14 cellular contexts compared by ENCODE assay signal in genomic region chr6:84093405-84094049, GRCh38. TPM values are rescaled to one million over a fixed set of nuclear protein-coding genes. Genes with fewer than 3 reads are reported as not detected.
A peak's percentile ranks its signal among the peaks of the same experiment; 100 is the strongest.
DNase-seq lines count a peak whose midpoint lies in the region; ATAC-seq and TF ChIP-seq lines count a peak whose summit lies in the region.
"Had no signal": no experiment of that assay in that cellular context is flagged by ENCODE, and none has a peak within 500 bp of the region (broad histone marks: within the 10 kb centered on the region; RNA-seq: fewer than 3 reads in every experiment).

No MANE protein-coding gene starts in this region.

- peak overlapping the region; percentile 0 to 19 for H3K27ac ChIP-seq in tibial artery
- H3K27ac ChIP-seq: left lung, PC-9 had no signal

- DNase-seq in LoVo (ENCODE audit: low spot score) = peak; percentile 3
- no peak for DNase-seq in WTC11 (ENCODE audit: low spot score)
- DNase-seq in tibial artery = no peak
- no peak for DNase-seq in COLO829 (ENCODE audit: low spot score)
- DNase-seq in NCI-H2171 (lab: John Stamatoyannopoulos, UW) = no peak
- DNase-seq: Caco-2; left lung; NCI-H1417 treated with DMSO at 0.1 percent for 48 hours; occipital lobe; PC-9; stimulated activated CD4-positive, alpha-beta T cell treated with anti-CD3 and anti-CD28 coated beads, Interleukin-2, amount 100 ng/mL, for 24 hours had no signal

- H3K27ac Mint-ChIP-seq in WTC11 = no peak overlapping the region; the same call in 1 of the 2 replicates

- intact Hi-C loops in tibial artery (cut with DNase I; ENCODE audit: low total_unique reads) = no loop called here

- POLR2A ChIA-PET in WTC11 (lab: Charles Lee) = no interaction called here

- peaks cover 0 to 44% (median 5%) of the 10 kb centered on the region in 4 donors for H3K4me1 ChIP-seq in tibial artery
- H3K4me1 ChIP-seq: left lung had no signal

- no peak for TF ChIP-seq CTCF in WTC11 (IDR thresholded peaks at IDR 0.05)
- no peak for TF ChIP-seq CTCF in tibial artery (IDR thresholded peaks at IDR 0.05)

- no peaks in the 10 kb centered on the region for H3K27me3 Mint-ChIP-seq in WTC11 (ENCODE audit: low read depth)

- H3K36me3 ChIP-seq in tibial artery = no peaks in the 10 kb centered on the region
- H3K36me3 ChIP-seq: left lung had no signal

- H3K9me3 ChIP-seq in tibial artery = peaks cover 0 to 4% (median 0%) of the 10 kb centered on the region in 3 donors
- H3K9me3 ChIP-seq: Caco-2 had no signal

- CTCF ChIA-PET in WTC11 (lab: Charles Lee) = no interaction called here

- H3K4me1 Mint-ChIP-seq in WTC11 = peaks cover 21% of the 10 kb centered on the region

- ATAC-seq in GM19463 (IDR thresholded peaks at IDR 0.05; ENCODE audit: unreplicated experiment) = peak; percentile 73
- peak; percentile 41 for ATAC-seq in WTC11
- no peak for ATAC-seq in HG02981 (IDR thresholded peaks at IDR 0.05; ENCODE audit: unreplicated experiment)
- ATAC-seq: activated CD4-positive, CD25-positive, alpha-beta regulatory T cell treated with anti-CD3 and anti-CD28 coated beads, Interleukin-2, amount 50 U/mL, for 24 hours; left lung had no signal

- peaks cover 3% of the 10 kb centered on the region; the same call in 1 of the 2 replicates for H3K36me3 Mint-ChIP-seq in WTC11

- peaks cover 14% of the 10 kb centered on the region for H3K9me3 Mint-ChIP-seq in WTC11

- no peaks in the 10 kb centered on the region for H3K27me3 ChIP-seq in tibial artery
- H3K27me3 ChIP-seq: left lung had no signal

- H3K4me3 ChIP-seq in tibial artery = no peak overlapping the region
- H3K4me3 ChIP-seq: left lung, PC-9 had no signal

- no peak overlapping the region for H3K4me3 Mint-ChIP-seq in WTC11

TF ChIP-seq in WTC11, 78 proteins besides CTCF, POLR2A, EP300 and RAD21:
- TF ChIP-seq, protein P1, sequence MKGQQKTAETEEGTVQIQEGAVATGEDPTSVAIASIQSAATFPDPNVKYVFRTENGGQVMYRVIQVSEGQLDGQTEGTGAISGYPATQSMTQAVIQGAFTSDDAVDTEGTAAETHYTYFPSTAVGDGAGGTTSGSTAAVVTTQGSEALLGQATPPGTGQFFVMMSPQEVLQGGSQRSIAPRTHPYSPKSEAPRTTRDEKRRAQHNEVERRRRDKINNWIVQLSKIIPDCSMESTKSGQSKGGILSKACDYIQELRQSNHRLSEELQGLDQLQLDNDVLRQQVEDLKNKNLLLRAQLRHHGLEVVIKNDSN (CRISPR knock-in tag; IDR thresholded peaks at IDR 0.05) = no peak
- TF ChIP-seq TP53 (CRISPR knock-in tag; IDR thresholded peaks at IDR 0.05) = no peak
- TF ChIP-seq ATF1 (CRISPR knock-in tag; IDR thresholded peaks at IDR 0.05) = no peak
- TF ChIP-seq HMGA2 (CRISPR knock-in tag; IDR thresholded peaks at IDR 0.05) = no peak
- TF ChIP-seq ZNF263 (CRISPR knock-in tag; IDR thresholded peaks at IDR 0.05; ENCODE audit: low read depth) = no peak
- TF ChIP-seq NR2C2 (CRISPR knock-in tag; IDR thresholded peaks at IDR 0.05) = no peak
- TF ChIP-seq ZNF532 (CRISPR knock-in tag; IDR thresholded peaks at IDR 0.05; ENCODE audit: borderline replicate concordance) = no peak
- TF ChIP-seq CDX4 (CRISPR knock-in tag; IDR thresholded peaks at IDR 0.05; ENCODE audit: borderline replicate concordance) = no peak

RNA-seq across cellular contexts. Expression of gene MRAP2, which starts 60.0 kb away (rescaled TPM):
- total RNA-seq in WTC11 (2021) = 4.8 to 5.2 TPM (median 4.9 TPM) in 3 replicates
- total RNA-seq: PC-9 had no signal
